ENCODE assay signal across 24 cellular contexts in genomic region chr2:74673821-74674528, GRCh38. TPM values are rescaled to one million over a fixed set of nuclear protein-coding genes. Genes with fewer than 3 reads are reported as not detected.
"Had no signal": no experiment of that assay in that cellular context is flagged by ENCODE, and none has a peak within 500 bp of the region (broad histone marks: within the 10 kb centered on the region; RNA-seq: fewer than 3 reads in every experiment).

No MANE protein-coding gene starts in this region.

- H3K4me3 Mint-ChIP-seq: mesothelial cell of epicardium, naive B cell had no signal

- H3K4me3 ChIP-seq: coronary artery, dorsolateral prefrontal cortex, esophagus squamous epithelium, gastrocnemius medialis, heart right ventricle, left lung, lower lobe of right lung, mucosa of descending colon had no signal

- H3K9me3 Mint-ChIP-seq: mesothelial cell of epicardium had no signal

- ATAC-seq: gastrocnemius medialis, heart right ventricle, left cardiac atrium, left lung, left ventricle myocardium superior, lower lobe of right lung, mucosa of descending colon had no signal

- H3K4me1 ChIP-seq: esophagus squamous epithelium, gastrocnemius medialis, left lung, lower lobe of right lung had no signal

- H3K27ac Mint-ChIP-seq: mesothelial cell of epicardium had no signal

- H3K4me1 Mint-ChIP-seq: mesothelial cell of epicardium had no signal

- H3K27me3 Mint-ChIP-seq: naive B cell had no signal

- H3K9me3 ChIP-seq: esophagus squamous epithelium, gastrocnemius medialis, heart right ventricle, left lung, lower lobe of right lung, mucosa of descending colon had no signal

- DNase-seq: dermis blood vessel endothelial cell; dorsolateral prefrontal cortex; effector CD4-positive, alpha-beta T cell; effector memory CD4-positive, alpha-beta T cell; esophagus squamous epithelium; foreskin fibroblast; gastrocnemius medialis; glutamatergic neuron; head of caudate nucleus; heart right ventricle; hippocampal formation; left cardiac atrium; left lung; left ventricle myocardium superior; lower lobe of right lung; mesenchymal stem cell; mucosa of descending colon; naive B cell had no signal

- H3K27me3 ChIP-seq: dorsolateral prefrontal cortex, esophagus squamous epithelium, gastrocnemius medialis, heart right ventricle, left lung had no signal

- H3K27ac ChIP-seq: coronary artery, esophagus squamous epithelium, gastrocnemius medialis, heart right ventricle, left lung, lower lobe of right lung had no signal

RNA-seq across cellular contexts. Expression of gene M1AP, which starts 25.8 kb away (rescaled TPM):
- total RNA-seq: dermis blood vessel endothelial cell, endothelial cell of umbilical vein, glomerular endothelial cell, left ventricle myocardium superior, lung microvascular endothelial cell, myocyte had no signal
